ENCODE assay signal across 8 cellular contexts in genomic region chrX:74925210-74926088, GRCh38. TPM values are rescaled to one million over a fixed set of nuclear protein-coding genes. Genes with fewer than 3 reads are reported as not detected.
DNase-seq lines count a peak whose midpoint lies in the region; ATAC-seq and TF ChIP-seq lines count a peak whose summit lies in the region.

Gene NEXMIF (minus strand): TSS chrX:74925452.

- no peak within 1 kb of the TSS for H3K9ac ChIP-seq in skeletal muscle satellite cell (ENCODE audit: low read depth, low read length)

- peak; percentile 67 to 83 for ATAC-seq in activated naive CD4-positive, alpha-beta T cell treated with anti-CD3 and anti-CD28 coated beads, Interleukin-2, amount 50 U/mL, for 72 hours

- CTCF ChIA-PET in HEK293 (lab: Yijun Ruan, JAX) = interaction anchor here (0.7 kb wide), 1 partner anchor 686 kb away, joined by 4 read pairs; no protein-coding TSS in a partner anchor

- peak; percentile 21 for DNase-seq in NCI-H2107 treated with DMSO at 0.1 percent for 48 hours (lab: John Stamatoyannopoulos, UW; ENCODE audit: unreplicated experiment)
- no peak for DNase-seq in NCI-H2107 (lab: John Stamatoyannopoulos, UW)
- peak; percentile 68 for DNase-seq in NCI-H1105 treated with DMSO at 0.1 percent for 48 hours (lab: John Stamatoyannopoulos, UW)
- DNase-seq in activated naive CD4-positive, alpha-beta T cell treated with anti-CD3 and anti-CD28 coated beads, Interleukin-2, amount 50 U/mL, for 72 hours (ENCODE audit: low spot score in 2 of 2) = peak in 1 of 2 donors; percentile 48
- DNase-seq in hepatic stellate cell (ENCODE audit: low spot score) = peak; percentile 24
- DNase-seq in NOMO-1 treated with dmso at 0.1 percent for 144 hours (lab: John Stamatoyannopoulos, UW; ENCODE audit: unreplicated experiment) = no peak

- peak within 1 kb of the TSS; percentile 72 to 92 for H3K27ac Mint-ChIP-seq in activated naive CD4-positive, alpha-beta T cell treated with anti-CD3 and anti-CD28 coated beads, Interleukin-2, amount 50 U/mL, for 72 hours

- 0 out of 2 replicates have a peak, but pooled peaks have one; percentile 43 for TF ChIP-seq CTCF in HEK293 (tag by site-specific recombination; IDR thresholded peaks at IDR 0.05)

- H3K36me3 Mint-ChIP-seq in activated naive CD4-positive, alpha-beta T cell treated with anti-CD3 and anti-CD28 coated beads, Interleukin-2, amount 50 U/mL, for 72 hours = no peaks in the 10 kb centered on the region

- POLR2A ChIA-PET in HEK293 (lab: Yijun Ruan, JAX) = no interaction called here

- H3K27me3 ChIP-seq in skeletal muscle satellite cell (ENCODE audit: control insufficient read depth, insufficient read depth, low read length) = peaks cover 28% of the 10 kb centered on the region

- H3K9me3 ChIP-seq in HEK293 (ENCODE audit: control insufficient read depth, insufficient read depth, low read depth, low read length) (no peaks in the 10 kb centered on the region), skeletal muscle satellite cell (replicated peaks; ENCODE audit: low read length) (no peaks in the 10 kb centered on the region)

- no peaks in the 10 kb centered on the region for H3K4me1 ChIP-seq in HEK293 (ENCODE audit: control insufficient read depth, insufficient read depth, low read length)
- H3K4me1 ChIP-seq in skeletal muscle satellite cell (ENCODE audit: control insufficient read depth, insufficient read depth, low read length) = no peaks in the 10 kb centered on the region

- H3K9me3 Mint-ChIP-seq in activated naive CD4-positive, alpha-beta T cell treated with anti-CD3 and anti-CD28 coated beads, Interleukin-2, amount 50 U/mL, for 72 hours = no peaks in the 10 kb centered on the region

- no peak within 1 kb of the TSS; the same call in 1 of the 2 replicates for H3K27ac ChIP-seq in HEK293 (ENCODE audit: extremely low read depth, low read depth, low read length)

- peak within 1 kb of the TSS; percentile 30 for H3K4me3 ChIP-seq in HEK293 (ENCODE audit: low read depth, low read length)
- H3K4me3 ChIP-seq in skeletal muscle satellite cell (ENCODE audit: low read length) = peak within 1 kb of the TSS; percentile 60

- H3K36me3 ChIP-seq in HEK293 (ENCODE audit: control insufficient read depth in 2 of 2, insufficient read depth in 1 of 2, low read length in 2 of 2) (no peaks in the 10 kb centered on the region), skeletal muscle satellite cell (ENCODE audit: insufficient read depth, low read length) (no peaks in the 10 kb centered on the region)

- H3K4me2 ChIP-seq in skeletal muscle satellite cell (ENCODE audit: low read length) = peak within 1 kb of the TSS; percentile 77

TF ChIP-seq in HEK293, 187 proteins besides CTCF, POLR2A, EP300 and RAD21:
- TF ChIP-seq ZBTB26 (tag by site-specific recombination; optimal IDR thresholded peaks at IDR 0.05) (peak; percentile 28), OSR2 (tag by site-specific recombination; IDR thresholded peaks at IDR 0.05) (peak; percentile 63), INSM2 (tag by site-specific recombination; IDR thresholded peaks at IDR 0.05) (no peak), ZNF248 (tag by site-specific recombination; IDR thresholded peaks at IDR 0.05) (no peak), ZNF335 (tag by site-specific recombination; conservative IDR thresholded peaks at IDR 0.05) (peak; percentile 58), ZNF398 (tag by site-specific recombination; IDR thresholded peaks at IDR 0.05) (peak; percentile 19; the same call in 1 of the 2 replicates), EGR2 (tag by site-specific recombination; IDR thresholded peaks at IDR 0.05; ENCODE audit: low read depth) (peak; percentile 22; the same call in 1 of the 2 replicates), MZF1 (tag by site-specific recombination; IDR thresholded peaks at IDR 0.05; ENCODE audit: borderline replicate concordance) (no peak), ZNF394 (tag by site-specific recombination; IDR thresholded peaks at IDR 0.05; ENCODE audit: borderline replicate concordance) (no peak), KLF7 (tag by site-specific recombination; IDR thresholded peaks at IDR 0.05; ENCODE audit: borderline replicate concordance) (no peak), SP3 (tag by site-specific recombination; IDR thresholded peaks at IDR 0.05) (peak; percentile 55), ZNF341 (tag by site-specific recombination; IDR thresholded peaks at IDR 0.05; ENCODE audit: low read depth) (peak; percentile 83), ZNF580 (tag by site-specific recombination; IDR thresholded peaks at IDR 0.05) (no peak)

RNA-seq across cellular contexts. Expression of gene NEXMIF, which starts in this region (rescaled TPM):
- total RNA-seq in activated naive CD4-positive, alpha-beta T cell treated with anti-CD3 and anti-CD28 coated beads, Interleukin-2, amount 50 U/mL, for 72 hours = 1 to 10 TPM; 1.5 to 2.1 TPM
- under 0.01 TPM in 1 of 2 replicates, not detected in the other for total RNA-seq in skeletal muscle satellite cell (2012; rRNA removed)

Comparison
In these comparisons a context has a peak if more than half of its experiments do, and no peak if none do; other contexts are left out.
1. DNase-seq: peak in NCI-H2107 treated with DMSO at 0.1 percent for 48 hours (single experiment), NCI-H1105 treated with DMSO at 0.1 percent for 48 hours (single experiment) and hepatic stellate cell (single experiment); none in NCI-H2107 (single experiment) and NOMO-1 treated with dmso at 0.1 percent for 144 hours (single experiment).